Comparison of ENCODE assay signal across 2 cellular contexts in genomic region chr19:4027146-4027545, GRCh38.
TF ChIP-seq lines count a peak whose summit lies in the region.

No MANE protein-coding gene starts in this region.

TF ChIP-seq in IMR-90, 13 proteins besides CTCF, POLR2A, EP300 and RAD21 (continued from another document):
- no peak for TF ChIP-seq CHD1 (IDR thresholded peaks at IDR 0.05; ENCODE audit: low read depth, low read length)
- no peak for TF ChIP-seq USF2 (IDR thresholded peaks at IDR 0.05; ENCODE audit: low read depth, low read length)
- TF ChIP-seq MAZ (IDR thresholded peaks at IDR 0.05; ENCODE audit: borderline replicate concordance, low read depth, low read length), result no peak

TF ChIP-seq in WTC11, 78 proteins besides CTCF, POLR2A, EP300 and RAD21 (continued from another document):
- TF ChIP-seq ERG (CRISPR knock-in tag; IDR thresholded peaks at IDR 0.05) (no peak), STAT6 (CRISPR knock-in tag; conservative IDR thresholded peaks at IDR 0.05; ENCODE audit: low read depth) (no peak), TCF7 (CRISPR knock-in tag; IDR thresholded peaks at IDR 0.05; ENCODE audit: low read depth) (no peak), GTF2I (CRISPR knock-in tag; conservative IDR thresholded peaks at IDR 0.05) (no peak), ZNF512 (CRISPR knock-in tag; IDR thresholded peaks at IDR 0.05; ENCODE audit: borderline replicate concordance) (no peak), E2F1 (CRISPR knock-in tag; IDR thresholded peaks at IDR 0.05) (no peak), GABPB1 (CRISPR knock-in tag; IDR thresholded peaks at IDR 0.05) (no peak), ZNF671 (CRISPR knock-in tag; IDR thresholded peaks at IDR 0.05) (no peak), CBFB (CRISPR knock-in tag; IDR thresholded peaks at IDR 0.05; ENCODE audit: low read depth) (no peak), FOXJ3 (CRISPR knock-in tag; IDR thresholded peaks at IDR 0.05; ENCODE audit: borderline replicate concordance) (no peak), ZNF138 (CRISPR knock-in tag; conservative IDR thresholded peaks at IDR 0.05) (no peak), SMAD4 (CRISPR knock-in tag; IDR thresholded peaks at IDR 0.05) (no peak), RORB (CRISPR knock-in tag; IDR thresholded peaks at IDR 0.05) (no peak), TEAD1 (CRISPR knock-in tag; IDR thresholded peaks at IDR 0.05) (no peak), TP53 (CRISPR knock-in tag; IDR thresholded peaks at IDR 0.05) (no peak), FOXK1 (CRISPR knock-in tag; IDR thresholded peaks at IDR 0.05) (no peak), ZNF281 (CRISPR knock-in tag; IDR thresholded peaks at IDR 0.05) (no peak), ZNF416 (CRISPR knock-in tag; IDR thresholded peaks at IDR 0.05) (no peak)
